Comparison of ENCODE assay signal across 9 cellular contexts in genomic region chr11:119317592-119318239, GRCh38. TPM values are rescaled to one million over a fixed set of nuclear protein-coding genes. Genes with fewer than 3 reads are reported as not detected.
DNase-seq lines count a peak whose midpoint lies in the region; ATAC-seq and TF ChIP-seq lines count a peak whose summit lies in the region.
"Had no signal": no experiment of that assay in that cellular context is flagged by ENCODE, and none has a peak within 500 bp of the region (broad histone marks: within the 10 kb centered on the region; RNA-seq: fewer than 3 reads in every experiment).

No MANE protein-coding gene starts in this region.

- ATAC-seq in lower lobe of right lung (no peak), GM21576 (IDR thresholded peaks at IDR 0.05; ENCODE audit: unreplicated experiment) (no peak), GM21529 (IDR thresholded peaks at IDR 0.05; ENCODE audit: unreplicated experiment) (no peak)

- peaks cover 50% of the 10 kb centered on the region for H3K27me3 ChIP-seq in lower lobe of right lung (ENCODE audit: low read depth)

- peak overlapping the region; percentile 90 for H3K27ac ChIP-seq in lower lobe of right lung
- H3K27ac ChIP-seq in substantia nigra (ENCODE audit: low read depth, low read length, poor library complexity, severe bottlenecking) = peak overlapping the region; percentile 94

- H3K4me3 ChIP-seq in lower lobe of right lung = peak overlapping the region; percentile 51

- H3K36me3 ChIP-seq in lower lobe of right lung = peaks cover 10% of the 10 kb centered on the region

- intact Hi-C loops in lower lobe of right lung (cut with DNase I) = no loop called here

- TF ChIP-seq CTCF in lower lobe of right lung (IDR thresholded peaks at IDR 0.05) = no peak

- peak; percentile 47 for DNase-seq in HK-2 (ENCODE audit: unreplicated experiment)
- peak; percentile 63 for DNase-seq in amniotic epithelial cell (ENCODE audit: low read depth)
- no peak for DNase-seq in lower lobe of right lung
- peak in 1 of 49 donors; percentile 56 for DNase-seq in substantia nigra (lab: John Stamatoyannopoulos, UW)
- DNase-seq in activated gamma-delta T cell treated with Interleukin-2 at 50 U/mL for 16 hours = no peak
- no peak for DNase-seq in GDM1 (lab: John Stamatoyannopoulos, UW)
- DNase-seq: activated naive CD8-positive, alpha-beta T cell treated with anti-CD3 and anti-CD28 coated beads for 36 hours had no signal

- H3K4me1 ChIP-seq in lower lobe of right lung = peaks cover 77% of the 10 kb centered on the region

- H3K9me3 ChIP-seq in lower lobe of right lung = no peaks in the 10 kb centered on the region

RNA-seq across cellular contexts. Expression of gene MCAM, which starts 0.8 kb away (rescaled TPM):
- 67.1 TPM for total RNA-seq in lower lobe of right lung

RNA-seq across cellular contexts. Expression of gene RNF26, which starts 16.6 kb away (rescaled TPM):
- total RNA-seq in lower lobe of right lung = 19.3 TPM

RNA-seq across cellular contexts. Expression of gene C1QTNF5, which starts 23.0 kb away (rescaled TPM):
- total RNA-seq in lower lobe of right lung = 28.2 TPM
- total RNA-seq: activated naive CD8-positive, alpha-beta T cell treated with anti-CD3 and anti-CD28 coated beads for 36 hours had no signal

RNA-seq across cellular contexts. Expression of gene MFRP, which starts 28.8 kb away (rescaled TPM):
- not detected for total RNA-seq in lower lobe of right lung
- total RNA-seq: activated naive CD8-positive, alpha-beta T cell treated with anti-CD3 and anti-CD28 coated beads for 36 hours had no signal

Comparison
In these comparisons a context has a peak if more than half of its experiments do, and no peak if none do; other contexts are left out.
1. DNase-seq: peak in HK-2 (single experiment) and amniotic epithelial cell (single experiment); none in lower lobe of right lung (single experiment), activated gamma-delta T cell treated with Interleukin-2 at 50 U/mL for 16 hours (single experiment) and GDM1 (single experiment).